ENCODE assay signal across 33 cellular contexts in the genomic region with DNA sequence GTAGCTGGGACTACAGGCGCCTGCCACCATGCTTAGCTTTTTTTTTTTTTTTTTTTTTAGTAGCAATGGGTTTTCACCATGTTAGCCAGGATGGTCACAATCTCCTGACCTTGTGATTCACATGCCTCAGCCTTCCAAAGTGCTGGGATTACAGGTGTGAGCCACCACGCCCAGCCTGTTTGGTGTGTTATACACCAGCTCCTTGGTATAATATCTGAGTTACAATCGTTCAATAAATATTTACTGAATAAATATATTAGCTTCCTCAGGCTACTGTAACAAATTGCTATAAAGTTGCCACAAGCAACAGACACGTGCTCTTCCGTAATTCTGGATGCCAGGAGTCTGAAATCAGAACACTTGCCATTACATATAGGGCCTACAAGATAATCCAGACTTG. TPM values are rescaled to one million over a fixed set of nuclear protein-coding genes. Genes with fewer than 3 reads are reported as not detected.
"Had no signal": no experiment of that assay in that cellular context is flagged by ENCODE, and none has a peak within 500 bp of the region (broad histone marks: within the 10 kb centered on the region; RNA-seq: fewer than 3 reads in every experiment).

No MANE protein-coding gene starts in this region.

- H3K4me3 ChIP-seq: adrenal gland, body of pancreas had no signal

- H3K36me3 ChIP-seq: adrenal gland had no signal

- H3K4me1 ChIP-seq: adrenal gland had no signal

- H3K27me3 ChIP-seq: adrenal gland, body of pancreas had no signal

- H3K9me3 ChIP-seq: adrenal gland, body of pancreas had no signal

- DNase-seq: activated B cell treated with CpG ODN at 0.5 μM for 24 hours; activated CD4-positive, alpha-beta memory T cell treated with anti-CD3 and anti-CD28 coated beads for 36 hours; activated CD4-positive, alpha-beta T cell treated with anti-CD3 and anti-CD28 coated beads for 4 hours; activated CD4-positive, alpha-beta T cell treated with anti-CD3 and anti-CD28 coated beads, Interleukin-2, amount 50 U/mL, for 1 hour; activated CD4-positive, alpha-beta T cell treated with anti-CD3 and anti-CD28 coated beads, Interleukin-2, amount 50 U/mL, for 4 hours; activated CD4-positive, CD25-positive, alpha-beta regulatory T cell treated with anti-CD3 and anti-CD28 coated beads, Interleukin-2, amount 50 U/mL, for 72 hours; activated CD8-positive, alpha-beta memory T cell treated with anti-CD3 and anti-CD28 coated beads, Interleukin-2, amount 50 U/mL, for 4 hours; activated CD8-positive, alpha-beta T cell treated with anti-CD3 and anti-CD28 coated beads for 36 hours; activated effector memory CD4-positive, alpha-beta T cell treated with anti-CD3 and anti-CD28 coated beads, Interleukin-2, amount 50 U/mL, for 16 hours; activated gamma-delta T cell treated with Interleukin-2 at 50 U/mL for 16 hours; activated naive CD4-positive, alpha-beta T cell; activated naive CD4-positive, alpha-beta T cell treated with anti-CD3 and anti-CD28 coated beads for 36 hours; activated naive CD4-positive, alpha-beta T cell treated with anti-CD3 and anti-CD28 coated beads, Interleukin-2, amount 50 U/mL, for 16 hours; activated naive CD8-positive, alpha-beta T cell treated with anti-CD3 and anti-CD28 coated beads for 36 hours; activated T-cell treated with anti-CD3 and anti-CD28 coated beads for 4 hours; activated T-cell treated with anti-CD3 and anti-CD28 coated beads, Interleukin-2, amount 50 U/mL, for 1 hour; activated T-cell treated with anti-CD3 and anti-CD28 coated beads, Interleukin-2, amount 50 U/mL, for 4 hours; adrenal gland; amniotic stem cell; aorta; body of pancreas; central memory CD4-positive, alpha-beta T cell; T-helper 17 cell; T1000 had no signal

- H3K27ac ChIP-seq: adrenal gland, body of pancreas, VCaP had no signal

- ATAC-seq: activated T-cell treated with anti-CD3 and anti-CD28 coated beads, Interleukin-2, amount 50 U/mL, for 4 hours; body of pancreas had no signal

RNA-seq across cellular contexts. Expression of a gene that starts 13.6 kb away (rescaled TPM):
- total RNA-seq: activated B cell treated with CpG ODN at 0.5 μM for 24 hours; activated CD4-positive, alpha-beta memory T cell treated with anti-CD3 and anti-CD28 coated beads for 36 hours; activated CD4-positive, alpha-beta T cell treated with anti-CD3 and anti-CD28 coated beads, Interleukin-2, amount 10 ng/mL, durations not matched to agents 24 days and 14 days; activated CD8-positive, alpha-beta memory T cell treated with anti-CD3 and anti-CD28 coated beads for 36 hours; activated CD8-positive, alpha-beta T cell treated with anti-CD3 and anti-CD28 coated beads for 36 hours; activated naive CD4-positive, alpha-beta T cell treated with anti-CD3 and anti-CD28 coated beads for 36 hours; activated naive CD4-positive, alpha-beta T cell treated with anti-CD3 and anti-CD28 coated beads, Interleukin-2, amount 50 U/mL, for 72 hours; activated naive CD8-positive, alpha-beta T cell treated with anti-CD3 and anti-CD28 coated beads for 36 hours; activated T-cell treated with anti-CD3 and anti-CD28 coated beads, Interleukin-2, amount 50 U/mL, for 72 hours; activated T-helper 1 cell treated with anti-CD3 and anti-CD28 coated beads, Interleukin-12 subunit alpha, Interleukin-12 subunit beta, Interleukin-2, Interleukin-4 antibody, amounts not matched to agents 30 ng/mL and 10 ng/mL and 1 ng/mL, durations not matched to agents 14 hours and 24 hours and 36 hours; activated T-helper 17 cell treated with anti-CD3 and anti-CD28 coated beads, Interleukin-2, amount 50 U/mL, for 72 hours; T-helper 1 cell treated with Interleukin-12 subunit alpha and Interleukin-12 subunit beta and Interleukin-4 antibody, amounts not matched to agents 30 ng/mL and 1 ng/mL, for 36 hours; T-helper 2 cell treated with Interferon-gamma antibody and Interleukin-4, amounts not matched to agents 100 ng/mL and 5 ng/mL, for 36 hours had no signal
